8 cellular contexts compared by ENCODE assay signal in the genomic region with DNA sequence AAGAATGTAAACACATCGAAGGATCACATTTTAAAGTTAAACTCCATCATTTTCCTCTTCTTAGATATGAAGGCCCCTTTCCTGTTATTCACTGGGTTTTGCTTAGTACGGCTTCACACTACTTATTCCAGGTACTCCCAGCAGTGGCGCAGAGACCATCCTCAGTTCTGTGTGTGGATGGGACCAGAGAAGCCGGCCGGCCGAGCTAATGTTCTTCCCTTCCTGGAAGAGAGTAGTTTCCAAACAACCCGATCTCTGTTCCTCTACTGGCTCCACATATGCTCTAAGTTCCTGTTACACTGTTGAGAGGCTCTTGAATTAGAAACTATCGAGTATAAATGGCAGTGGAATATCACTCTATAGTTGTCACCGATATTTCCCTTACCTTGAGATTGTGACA. TPM values are rescaled to one million over a fixed set of nuclear protein-coding genes. Genes with fewer than 3 reads are reported as not detected.
DNase-seq lines count a peak whose midpoint lies in the region; ATAC-seq lines count a peak whose summit lies in the region.

No MANE protein-coding gene starts in this region.

- no peaks in the 10 kb centered on the region for H3K27me3 Mint-ChIP-seq in naive B cell

- H3K9me3 Mint-ChIP-seq in naive B cell: no peaks in the 10 kb centered on the region

- H3K4me3 ChIP-seq in GM08714 (ENCODE audit: low read length) (peak overlapping the region; percentile 96; the same call in 1 of the 2 replicates), NT2/D1 (ENCODE audit: insufficient read length, low read depth) (peak overlapping the region; percentile 48)

- peaks cover 4 to 33% (median 25%) of the 10 kb centered on the region in 3 donors for H3K4me1 Mint-ChIP-seq in naive B cell

- DNase-seq in NT2/D1 (ENCODE audit: low read depth, low spot score): no peak
- peak; percentile 24 for DNase-seq in dermis blood vessel endothelial cell
- no peak for DNase-seq in naive B cell
- no peak for DNase-seq in Ammon's horn (ENCODE audit: low spot score)
- DNase-seq in activated CD4-positive, alpha-beta T cell treated with anti-CD3 and anti-CD28 coated beads for 48 hours: no peak
- DNase-seq in SW 1271 (lab: John Stamatoyannopoulos, UW): no peak
- no peak for DNase-seq in stimulated activated naive CD4-positive, alpha-beta T cell (lab: John Stamatoyannopoulos, UW)

- ATAC-seq in naive B cell (ENCODE audit: low read depth in 2 of 2): no peak

- no peaks in the 10 kb centered on the region for H3K9me3 ChIP-seq in NT2/D1 (ENCODE audit: insufficient read depth, low read length)

- H3K4me1 ChIP-seq in NT2/D1 (ENCODE audit: insufficient read depth, insufficient read length): no peaks in the 10 kb centered on the region

- peak overlapping the region in 5 of 6 donors; percentile 9 to 83 (median 72) for H3K27ac Mint-ChIP-seq in naive B cell

- H3K36me3 ChIP-seq in NT2/D1 (ENCODE audit: insufficient read depth, insufficient read length, low read length): peaks cover 35% of the 10 kb centered on the region

- peak overlapping the region; percentile 78 for H3K9ac ChIP-seq in NT2/D1 (ENCODE audit: insufficient read length, low read depth)

- peaks cover under 1 to 13% of the 10 kb centered on the region in 2 donors for H3K36me3 Mint-ChIP-seq in naive B cell

- H3K4me3 Mint-ChIP-seq in naive B cell: peak overlapping the region; percentile 82 to 97 (median 92)

- H3K27me3 ChIP-seq in NT2/D1 (ENCODE audit: insufficient read depth, insufficient read length): no peaks in the 10 kb centered on the region

RNA-seq across cellular contexts. Expression of a gene that starts 0.7 kb away (rescaled TPM):
- 28.9 and 33.4 TPM in 2 replicates for total RNA-seq in dermis blood vessel endothelial cell
- 10 to 100 TPM in 4 of 6 donors, 1 to 10 TPM in 2; 4.7 to 18.1 (median 12.7) TPM for polyA plus RNA-seq in naive B cell (ENCODE audit: low read depth in 6 of 6)
